ENCODE assay signal across 29 cellular contexts in the genomic region with DNA sequence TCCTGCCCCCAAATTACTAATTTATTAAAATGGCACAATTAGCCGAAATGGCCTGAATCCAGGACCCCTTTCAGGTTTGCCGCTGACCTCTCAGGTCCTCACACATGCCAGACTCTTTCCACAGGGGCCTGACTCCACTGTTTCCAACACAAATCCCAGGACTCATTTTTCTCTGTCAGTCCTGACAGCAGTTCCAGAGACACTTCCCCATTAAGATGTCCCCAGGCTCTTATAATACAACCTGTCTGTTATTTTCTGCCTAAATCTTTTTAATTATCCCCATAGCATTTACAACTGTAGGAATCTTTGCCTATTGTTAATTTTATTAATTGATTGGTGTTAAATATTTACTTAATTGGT. TPM values are rescaled to one million over a fixed set of nuclear protein-coding genes. Genes with fewer than 3 reads are reported as not detected.
"Had no signal": no experiment of that assay in that cellular context is flagged by ENCODE, and none has a peak within 500 bp of the region (broad histone marks: within the 10 kb centered on the region; RNA-seq: fewer than 3 reads in every experiment).

No MANE protein-coding gene starts in this region.

- H3K9me3 Mint-ChIP-seq: activated T-helper 1 cell treated with anti-CD3 and anti-CD28 coated beads, Interleukin-12 subunit alpha, Interleukin-12 subunit beta, Interleukin-2, Interleukin-4 antibody, amounts not matched to agents 30 ng/mL and 10 ng/mL and 1 ng/mL, durations not matched to agents 14 hours and 24 hours and 36 hours had no signal

- H3K27ac ChIP-seq: brain microvascular endothelial cell, WERI-Rb-1 had no signal

- H3K36me3 ChIP-seq: brain microvascular endothelial cell, WERI-Rb-1 had no signal

- H3K27me3 Mint-ChIP-seq: activated naive CD8-positive, alpha-beta T cell; activated naive CD8-positive, alpha-beta T cell treated with anti-CD3 and anti-CD28 coated beads, Interleukin-2, amount 50 U/mL, for 24 hours had no signal

- H3K27ac Mint-ChIP-seq: activated CD8-positive, alpha-beta T cell treated with anti-CD3 and anti-CD28 coated beads, Interleukin-2, amount 10 ng/mL, durations not matched to agents 7 days and 5 days; activated naive CD4-positive, alpha-beta T cell treated with anti-CD3 and anti-CD28 coated beads for 36 hours; activated naive CD8-positive, alpha-beta T cell; activated naive CD8-positive, alpha-beta T cell treated with anti-CD3 and anti-CD28 coated beads, Interleukin-2, amount 50 U/mL, for 24 hours; activated T-helper 1 cell treated with anti-CD3 and anti-CD28 coated beads, Interleukin-12 subunit alpha, Interleukin-12 subunit beta, Interleukin-2, Interleukin-4 antibody, amounts not matched to agents 30 ng/mL and 10 ng/mL and 1 ng/mL, durations not matched to agents 14 hours and 24 hours and 36 hours had no signal

- ATAC-seq: activated naive CD8-positive, alpha-beta T cell treated with anti-CD3 and anti-CD28 coated beads, Interleukin-2, amount 50 U/mL, for 24 hours had no signal

- H3K4me3 Mint-ChIP-seq: activated CD8-positive, alpha-beta T cell treated with anti-CD3 and anti-CD28 coated beads, Interleukin-2, amount 10 ng/mL, durations not matched to agents 7 days and 5 days; activated naive CD4-positive, alpha-beta T cell treated with anti-CD3 and anti-CD28 coated beads for 36 hours; activated naive CD8-positive, alpha-beta T cell; activated naive CD8-positive, alpha-beta T cell treated with anti-CD3 and anti-CD28 coated beads, Interleukin-2, amount 50 U/mL, for 24 hours; activated T-cell treated with anti-CD3 and anti-CD28 coated beads, Interleukin-2, amount 50 U/mL, for 4 hours; activated T-helper 1 cell treated with anti-CD3 and anti-CD28 coated beads, Interleukin-12 subunit alpha, Interleukin-12 subunit beta, Interleukin-2, Interleukin-4 antibody, amounts not matched to agents 30 ng/mL and 10 ng/mL and 1 ng/mL, durations not matched to agents 14 hours and 24 hours and 36 hours had no signal

- DNase-seq: activated CD4-positive, alpha-beta T cell treated with anti-CD3 and anti-CD28 coated beads for 1 hour; activated CD4-positive, alpha-beta T cell treated with anti-CD3 and anti-CD28 coated beads for 48 hours; activated CD4-positive, CD25-positive, alpha-beta regulatory T cell; activated CD8-positive, alpha-beta memory T cell treated with anti-CD3 and anti-CD28 coated beads, Interleukin-2, amount 50 U/mL, for 4 hours; activated gamma-delta T cell treated with Interleukin-2 at 50 U/mL for 16 hours; activated naive CD4-positive, alpha-beta T cell treated with anti-CD3 and anti-CD28 coated beads for 36 hours; activated T-cell treated with anti-CD3 and anti-CD28 coated beads for 4 hours; activated T-cell treated with anti-CD3 and anti-CD28 coated beads, Interleukin-2, amount 50 U/mL, for 4 hours; brain microvascular endothelial cell; central memory CD4-positive, alpha-beta T cell; NCI-H1048; NCI-H1436 treated with DMSO at 0.1 percent for 48 hours; NCI-H187; NCI-H2107; NCI-H2171; NCI-H510A; NCI-H526; NCI-H748 treated with DMSO at 0.1 percent for 48 hours; OCI-M1; Right ventricle myocardium superior; T1000; WERI-Rb-1 had no signal

RNA-seq across cellular contexts. Expression of a gene that starts 9.4 kb away (rescaled TPM):
- total RNA-seq: activated CD8-positive, alpha-beta T cell treated with anti-CD3 and anti-CD28 coated beads, Interleukin-2, amount 10 ng/mL, durations not matched to agents 7 days and 5 days; activated naive CD4-positive, alpha-beta T cell treated with anti-CD3 and anti-CD28 coated beads for 36 hours; activated T-helper 1 cell treated with anti-CD3 and anti-CD28 coated beads, Interleukin-12 subunit alpha, Interleukin-12 subunit beta, Interleukin-2, Interleukin-4 antibody, amounts not matched to agents 30 ng/mL and 10 ng/mL and 1 ng/mL, durations not matched to agents 14 hours and 24 hours and 36 hours; MCF 10A; Right ventricle myocardium superior; T-helper 1 cell treated with Interleukin-12 subunit alpha and Interleukin-12 subunit beta and Interleukin-4 antibody, amounts not matched to agents 30 ng/mL and 1 ng/mL, for 36 hours; T-helper 2 cell treated with Interferon-gamma antibody and Interleukin-4, amounts not matched to agents 100 ng/mL and 5 ng/mL, for 36 hours had no signal
